Comparison of ENCODE assay signal across 18 cellular contexts in genomic region chrX:39985551-39985950, GRCh38.
"Had no signal": no experiment of that assay in that cellular context is flagged by ENCODE, and none has a peak within 500 bp of the region (broad histone marks: within the 10 kb centered on the region; RNA-seq: fewer than 3 reads in every experiment).

No MANE protein-coding gene starts in this region.

- FAIRE-seq: endometrium, islet of Langerhans, TTC549 had no signal

- H3K27ac ChIP-seq: foreskin keratinocyte, upper lobe of right lung had no signal

- H3K36me3 ChIP-seq: upper lobe of right lung had no signal

- H3K4me1 Mint-ChIP-seq: naive thymus-derived CD8-positive, alpha-beta T cell had no signal

- H3K9me3 Mint-ChIP-seq: activated naive CD4-positive, alpha-beta T cell treated with anti-CD3 and anti-CD28 coated beads, Interleukin-2, amount 50 U/mL, for 24 hours; activated T-cell treated with anti-CD3 and anti-CD28 coated beads, Interleukin-2, amount 50 U/mL, for 24 hours; naive thymus-derived CD8-positive, alpha-beta T cell; stimulated activated naive CD8-positive, alpha-beta T cell treated with anti-CD3 and anti-CD28 coated beads, Interleukin-15, Interleukin-2, amounts not matched to agents 100 ng/mL and 50 ng/mL, for 24 hours had no signal

- H3K4me1 ChIP-seq: upper lobe of right lung had no signal

- ATAC-seq: foreskin keratinocyte; naive thymus-derived CD8-positive, alpha-beta T cell; T-helper 17 cell; upper lobe of right lung had no signal

- H3K4me3 Mint-ChIP-seq: activated naive CD4-positive, alpha-beta T cell treated with anti-CD3 and anti-CD28 coated beads, Interleukin-2, amount 50 U/mL, for 24 hours; activated T-cell treated with anti-CD3 and anti-CD28 coated beads, Interleukin-2, amount 50 U/mL, for 24 hours; naive thymus-derived CD8-positive, alpha-beta T cell; stimulated activated naive CD8-positive, alpha-beta T cell treated with anti-CD3 and anti-CD28 coated beads, Interleukin-15, Interleukin-2, amounts not matched to agents 100 ng/mL and 50 ng/mL, for 24 hours; T-helper 17 cell had no signal

- H3K27ac Mint-ChIP-seq: activated naive CD4-positive, alpha-beta T cell treated with anti-CD3 and anti-CD28 coated beads, Interleukin-2, amount 50 U/mL, for 24 hours; activated T-cell treated with anti-CD3 and anti-CD28 coated beads, Interleukin-2, amount 50 U/mL, for 24 hours; stimulated activated naive CD8-positive, alpha-beta T cell treated with anti-CD3 and anti-CD28 coated beads, Interleukin-15, Interleukin-2, amounts not matched to agents 100 ng/mL and 50 ng/mL, for 24 hours; T-helper 17 cell had no signal

- H3K36me3 Mint-ChIP-seq: naive thymus-derived CD8-positive, alpha-beta T cell had no signal

- H3K4me3 ChIP-seq: dorsolateral prefrontal cortex, upper lobe of right lung had no signal

- H3K27me3 ChIP-seq: foreskin keratinocyte, upper lobe of right lung had no signal

- H3K27me3 Mint-ChIP-seq: activated naive CD4-positive, alpha-beta T cell treated with anti-CD3 and anti-CD28 coated beads, Interleukin-2, amount 50 U/mL, for 24 hours; naive thymus-derived CD8-positive, alpha-beta T cell; stimulated activated naive CD8-positive, alpha-beta T cell treated with anti-CD3 and anti-CD28 coated beads, Interleukin-15, Interleukin-2, amounts not matched to agents 100 ng/mL and 50 ng/mL, for 24 hours; T-helper 17 cell had no signal

- H3K9me3 ChIP-seq: upper lobe of right lung had no signal

- DNase-seq: activated effector memory CD4-positive, alpha-beta T cell treated with Interleukin-2 at 50 U/mL for 16 hours; activated T-cell treated with anti-CD3 and anti-CD28 coated beads, Interleukin-2, amount 50 U/mL, for 24 hours; amygdala; dorsolateral prefrontal cortex; foreskin keratinocyte; head of caudate nucleus; midbrain; naive thymus-derived CD8-positive, alpha-beta T cell; nucleus accumbens; stimulated activated CD4-positive, alpha-beta T cell treated with anti-CD3 and anti-CD28 coated beads, Interleukin-15, amount 100 ng/mL, for 24 hours; stimulated activated CD4-positive, alpha-beta T cell treated with anti-CD3 and anti-CD28 coated beads, Interleukin-4, amount 100 ng/mL, for 24 hours; T-helper 17 cell; upper lobe of right lung had no signal
